ENCODE assay signal across 23 cellular contexts in genomic region chr5:77333451-77334123, GRCh38.
A peak's percentile ranks its signal among the peaks of the same experiment; 100 is the strongest.
DNase-seq lines count a peak whose midpoint lies in the region; TF ChIP-seq lines count a peak whose summit lies in the region.
"Had no signal": no experiment of that assay in that cellular context is flagged by ENCODE, and none has a peak within 500 bp of the region (broad histone marks: within the 10 kb centered on the region; RNA-seq: fewer than 3 reads in every experiment).

No MANE protein-coding gene starts in this region.

- TF ChIP-seq CTCF in BE2C (IDR thresholded peaks at IDR 0.05; ENCODE audit: low read depth, low read length) (no peak), ascending aorta (IDR thresholded peaks at IDR 0.05) (no peak)

- peak; percentile 9 for DNase-seq in NCI-H82 (lab: John Stamatoyannopoulos, UW)
- DNase-seq in NCI-H82 treated with DMSO at 0.1 percent for 48 hours (lab: John Stamatoyannopoulos, UW; ENCODE audit: unreplicated experiment) = no peak
- peak; percentile 34 for DNase-seq in BE2C
- no peak for DNase-seq in ascending aorta (ENCODE audit: low spot score in 2 of 2)
- no peak for DNase-seq in NCI-H526 (lab: John Stamatoyannopoulos, UW)
- DNase-seq in head of caudate nucleus = no peak
- no peak for DNase-seq in activated CD4-positive, alpha-beta T cell treated with anti-CD3 and anti-CD28 coated beads, Interleukin-2, amount 50 U/mL, for 4 hours
- DNase-seq: Calu3, DMS79 treated with DMSO at 0.1 percent for 48 hours, GM23248, KBM-7, MV-4-11, NCI-H1105, NCI-H1436 treated with DMSO at 0.1 percent for 48 hours, NCI-H187 treated with DMSO at 0.1 percent for 48 hours, NCI-H2171 treated with DMSO at 0.1 percent for 48 hours, NCI-H345, NCI-H510A treated with DMSO at 0.1 percent for 48 hours, NCI-H774, PC-9, SHP77 had no signal

- H3K4me3 ChIP-seq in BE2C (ENCODE audit: low read depth, low read length) (no peak overlapping the region), ascending aorta (no peak overlapping the region), rectal smooth muscle tissue (ENCODE audit: low read length) (no peak overlapping the region)
- H3K4me3 ChIP-seq: GM23248, PC-9 had no signal

- peaks cover 25% of the 10 kb centered on the region for H3K4me1 ChIP-seq in BE2C
- peaks cover 4 to 18% of the 10 kb centered on the region in 2 donors for H3K4me1 ChIP-seq in ascending aorta
- H3K4me1 ChIP-seq in rectal smooth muscle tissue (ENCODE audit: control insufficient read depth, insufficient read depth, low read length) = peaks cover 28% of the 10 kb centered on the region

- H3K27ac ChIP-seq in ascending aorta (peak overlapping the region; percentile 17 to 36), rectal smooth muscle tissue (ENCODE audit: low read depth, low read length) (peak overlapping the region; percentile 70)
- H3K27ac ChIP-seq: 22Rv1, GM23248, PC-9 had no signal

- H3K36me3 ChIP-seq in BE2C = no peaks in the 10 kb centered on the region
- H3K36me3 ChIP-seq in ascending aorta = peaks cover 0 to 6% of the 10 kb centered on the region in 2 donors
- no peaks in the 10 kb centered on the region for H3K36me3 ChIP-seq in rectal smooth muscle tissue (ENCODE audit: control insufficient read depth, insufficient read depth, low read length)

- no peaks in the 10 kb centered on the region for H3K27me3 ChIP-seq in BE2C
- H3K27me3 ChIP-seq in ascending aorta = no peaks in the 10 kb centered on the region
- no peaks in the 10 kb centered on the region for H3K27me3 ChIP-seq in rectal smooth muscle tissue (ENCODE audit: control insufficient read depth, insufficient read depth, low read length)

- intact Hi-C loops in ascending aorta (cut with DNase I) (no loop called here), head of caudate nucleus (cut with DNase I) (no loop called here)

- no peak overlapping the region for H3K9ac ChIP-seq in rectal smooth muscle tissue (ENCODE audit: low read length)
- H3K9ac ChIP-seq: GM23248 had no signal

- H3K9me3 ChIP-seq in BE2C (no peaks in the 10 kb centered on the region), ascending aorta (no peaks in the 10 kb centered on the region)

Comparison
In these comparisons a context has a peak if more than half of its experiments do, and no peak if none do; other contexts are left out.
1. DNase-seq: peak in NCI-H82 (single experiment) and BE2C (single experiment); none in NCI-H82 treated with DMSO at 0.1 percent for 48 hours (single experiment), ascending aorta (0 of 2), NCI-H526 (0 of 2), head of caudate nucleus (0 of 42) and activated CD4-positive, alpha-beta T cell treated with anti-CD3 and anti-CD28 coated beads, Interleukin-2, amount 50 U/mL, for 4 hours (0 of 2).